13 cellular contexts compared by ENCODE assay signal in the genomic region with DNA sequence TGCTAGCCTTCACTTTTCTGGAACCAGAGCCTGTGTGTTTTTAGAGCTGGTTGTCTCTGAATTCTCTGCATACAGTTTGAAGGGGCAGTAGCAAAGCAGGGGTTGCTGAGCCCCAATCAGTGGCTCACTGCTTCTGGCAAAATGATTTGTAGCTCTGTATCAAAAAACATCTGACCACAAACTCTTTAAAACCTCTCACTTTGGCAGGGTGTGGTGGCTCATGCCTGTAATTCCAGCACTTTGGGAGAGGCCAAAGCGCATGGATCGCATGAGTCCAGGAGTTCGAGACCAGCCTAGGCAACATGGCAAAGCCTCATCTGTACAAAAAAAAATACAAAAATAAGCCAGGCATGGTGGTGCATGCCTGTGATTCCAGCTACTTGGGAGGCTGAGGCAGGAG. TPM values are rescaled to one million over a fixed set of nuclear protein-coding genes. Genes with fewer than 3 reads are reported as not detected.
DNase-seq lines count a peak whose midpoint lies in the region; ATAC-seq and TF ChIP-seq lines count a peak whose summit lies in the region.
"Had no signal": no experiment of that assay in that cellular context is flagged by ENCODE, and none has a peak within 500 bp of the region (broad histone marks: within the 10 kb centered on the region; RNA-seq: fewer than 3 reads in every experiment).

No MANE protein-coding gene starts in this region.

- H3K9me3 Mint-ChIP-seq in activated CD4-positive, alpha-beta memory T cell treated with anti-CD3 and anti-CD28 coated beads for 36 hours, result no peaks in the 10 kb centered on the region
- H3K9me3 Mint-ChIP-seq in activated CD4-positive, alpha-beta memory T cell treated with anti-CD3 and anti-CD28 coated beads, Interleukin-2, amount 10 ng/mL, durations not matched to agents 7 days and 5 days, result no peaks in the 10 kb centered on the region

- no peak for ATAC-seq in GM19035 (IDR thresholded peaks at IDR 0.05; ENCODE audit: unreplicated experiment)

- 91 to 97% methylated on average over 3 of the region's 3 CpGs for WGBS in sigmoid colon, 2 donors

- no peaks in the 10 kb centered on the region for H3K9me2 ChIP-seq in OCI-LY1 (ENCODE audit: low read depth, low read length)

- no peak for TF ChIP-seq POLR2A in sigmoid colon (IDR thresholded peaks at IDR 0.05)

- no peak for TF ChIP-seq CTCF in OCI-LY1 (IDR thresholded peaks at IDR 0.05; ENCODE audit: low read length)
- TF ChIP-seq CTCF in fibroblast of lung (conservative IDR thresholded peaks at IDR 0.05 in 1 of 2, IDR thresholded peaks at IDR 0.05 in 1 of 2; ENCODE audit: low read depth in 1 of 2, low read length in 2 of 2), result no peak
- TF ChIP-seq CTCF in sigmoid colon (IDR thresholded peaks at IDR 0.05), result no peak

- H4K20me1 ChIP-seq in OCI-LY1 (ENCODE audit: insufficient read depth, low read length), result no peaks in the 10 kb centered on the region
- H4K20me1 ChIP-seq in fibroblast of lung (ENCODE audit: control insufficient read depth, extremely low read depth, insufficient read depth, low read length), result peaks cover 2% of the 10 kb centered on the region

- no peak for TF ChIP-seq EP300 in sigmoid colon (IDR thresholded peaks at IDR 0.05)

- H3K4me1 ChIP-seq in OCI-LY1 (ENCODE audit: insufficient read depth, low read length, severe bottlenecking), result peaks cover 36% of the 10 kb centered on the region
- peaks cover 3% of the 10 kb centered on the region for H3K4me1 ChIP-seq in fibroblast of lung (ENCODE audit: control insufficient read depth, extremely low read depth, insufficient read depth, low read length)
- H3K4me1 ChIP-seq in sigmoid colon, result peaks cover 0 to 69% (median 47%) of the 10 kb centered on the region in 4 donors

- no peak for DNase-seq in activated CD4-positive, alpha-beta memory T cell treated with anti-CD3 and anti-CD28 coated beads for 36 hours
- no peak for DNase-seq in activated CD4-positive, alpha-beta memory T cell treated with anti-CD3 and anti-CD28 coated beads, Interleukin-2, amount 10 ng/mL, durations not matched to agents 7 days and 5 days
- peak; percentile 17 to 45 for DNase-seq in fibroblast of lung (ENCODE audit: low read depth in 2 of 2)
- no peak for DNase-seq in sigmoid colon
- no peak for DNase-seq in putamen (ENCODE audit: low spot score)
- no peak for DNase-seq in NCI-H345 treated with DMSO at 0.1 percent for 48 hours (lab: John Stamatoyannopoulos, UW; ENCODE audit: unreplicated experiment)
- DNase-seq: activated CD4-positive, alpha-beta T cell treated with anti-CD3 and anti-CD28 coated beads, Interleukin-2, amount 50 U/mL, for 48 hours; central memory CD4-positive, alpha-beta T cell; NCI-H1694; RPMI8226 had no signal

- H3K4me3 ChIP-seq in OCI-LY1 (ENCODE audit: low read depth, low read length, poor library complexity, severe bottlenecking) (no peak overlapping the region), fibroblast of lung (replicated peaks in 1 of 4; ENCODE audit: control extremely low read depth in 1 of 4, insufficient read depth in 1 of 4, low read depth in 3 of 4, low read length in 4 of 4) (peak overlapping the region; percentile 89 to 92 (median 90)), sigmoid colon (peak overlapping the region in 2 of 4 donors; percentile 92 to 97)

- peak overlapping the region; percentile 87 for H3K4me3 Mint-ChIP-seq in activated CD4-positive, alpha-beta memory T cell treated with anti-CD3 and anti-CD28 coated beads for 36 hours
- no peak overlapping the region for H3K4me3 Mint-ChIP-seq in activated CD4-positive, alpha-beta memory T cell treated with anti-CD3 and anti-CD28 coated beads, Interleukin-2, amount 10 ng/mL, durations not matched to agents 7 days and 5 days

- no peaks in the 10 kb centered on the region for H3K27me3 Mint-ChIP-seq in activated CD4-positive, alpha-beta memory T cell treated with anti-CD3 and anti-CD28 coated beads for 36 hours
- no peaks in the 10 kb centered on the region for H3K27me3 Mint-ChIP-seq in activated CD4-positive, alpha-beta memory T cell treated with anti-CD3 and anti-CD28 coated beads, Interleukin-2, amount 10 ng/mL, durations not matched to agents 7 days and 5 days

- H3K9me3 ChIP-seq in OCI-LY1 (ENCODE audit: low read length), result no peaks in the 10 kb centered on the region
- H3K9me3 ChIP-seq in fibroblast of lung (ENCODE audit: control insufficient read depth, insufficient read depth, low read depth, low read length), result no peaks in the 10 kb centered on the region
- no peaks in the 10 kb centered on the region for H3K9me3 ChIP-seq in sigmoid colon
- H3K9me3 ChIP-seq: prostate gland had no signal

- CTCF ChIA-PET in activated CD4-positive, alpha-beta memory T cell treated with anti-CD3 and anti-CD28 coated beads for 36 hours (lab: Charles Lee), result interaction anchor here (0.8 to 1.7 kb wide), 5 partner anchors 15 to 139 kb away, joined by 3 to 4 read pairs (median 3); no protein-coding TSS in a partner anchor
- CTCF ChIA-PET in activated CD4-positive, alpha-beta memory T cell treated with anti-CD3 and anti-CD28 coated beads, Interleukin-2, amount 10 ng/mL, durations not matched to agents 7 days and 5 days (lab: Charles Lee), result interaction anchor here (1.1 to 2.4 kb wide), 5 partner anchors 14 to 139 kb away, joined by 4 to 10 read pairs (median 5); a partner anchor contains a TSS

- no peaks in the 10 kb centered on the region for H3K27me3 ChIP-seq in OCI-LY1 (ENCODE audit: insufficient read depth, low read length)
- no peaks in the 10 kb centered on the region for H3K27me3 ChIP-seq in fibroblast of lung (ENCODE audit: control insufficient read depth, insufficient read depth, low read length)
- no peaks in the 10 kb centered on the region for H3K27me3 ChIP-seq in sigmoid colon

- H3K36me3 Mint-ChIP-seq in activated CD4-positive, alpha-beta memory T cell treated with anti-CD3 and anti-CD28 coated beads for 36 hours, result peaks cover 3% of the 10 kb centered on the region
- H3K36me3 Mint-ChIP-seq in activated CD4-positive, alpha-beta memory T cell treated with anti-CD3 and anti-CD28 coated beads, Interleukin-2, amount 10 ng/mL, durations not matched to agents 7 days and 5 days (ENCODE audit: low read depth), result peaks cover 23% of the 10 kb centered on the region

- peaks cover 55% of the 10 kb centered on the region for H3K4me1 Mint-ChIP-seq in activated CD4-positive, alpha-beta memory T cell treated with anti-CD3 and anti-CD28 coated beads for 36 hours (ENCODE audit: low read depth)
- peaks cover 35% of the 10 kb centered on the region for H3K4me1 Mint-ChIP-seq in activated CD4-positive, alpha-beta memory T cell treated with anti-CD3 and anti-CD28 coated beads, Interleukin-2, amount 10 ng/mL, durations not matched to agents 7 days and 5 days

- no peaks in the 10 kb centered on the region for H3F3A ChIP-seq in OCI-LY1 (ENCODE audit: insufficient read depth, low read length)

- H3K27ac ChIP-seq in OCI-LY1 (ENCODE audit: low read depth, low read length, poor library complexity, severe bottlenecking), result no peak overlapping the region
- no peak overlapping the region for H3K27ac ChIP-seq in fibroblast of lung (ENCODE audit: insufficient read depth, low read length)
- peak overlapping the region in 3 of 4 donors; percentile 95 to 97 (median 97) for H3K27ac ChIP-seq in sigmoid colon
- H3K27ac ChIP-seq: prostate gland had no signal

- peaks cover 7% of the 10 kb centered on the region for H3K36me3 ChIP-seq in OCI-LY1 (ENCODE audit: insufficient read depth, low read length)
- H3K36me3 ChIP-seq in fibroblast of lung (ENCODE audit: control insufficient read depth, insufficient read depth, low read length), result no peaks in the 10 kb centered on the region
- no peaks in the 10 kb centered on the region for H3K36me3 ChIP-seq in sigmoid colon
- H3K36me3 ChIP-seq: prostate gland had no signal

- H3K27ac Mint-ChIP-seq in activated CD4-positive, alpha-beta memory T cell treated with anti-CD3 and anti-CD28 coated beads for 36 hours, result no peak overlapping the region
- no peak overlapping the region for H3K27ac Mint-ChIP-seq in activated CD4-positive, alpha-beta memory T cell treated with anti-CD3 and anti-CD28 coated beads, Interleukin-2, amount 10 ng/mL, durations not matched to agents 7 days and 5 days

- H3K9ac ChIP-seq in OCI-LY1 (ENCODE audit: low read length) (no peak overlapping the region), fibroblast of lung (ENCODE audit: insufficient read depth, low read length) (no peak overlapping the region)

- H3K4me2 ChIP-seq in OCI-LY1 (ENCODE audit: low read length) (peak overlapping the region; percentile 90), fibroblast of lung (ENCODE audit: extremely low read depth, insufficient read depth, low read length) (peak overlapping the region; percentile 88)

- no peak overlapping the region for H2AFZ ChIP-seq in OCI-LY1 (ENCODE audit: low read length)
- no peak overlapping the region for H2AFZ ChIP-seq in fibroblast of lung (ENCODE audit: low read length)

- POLR2A ChIA-PET in activated CD4-positive, alpha-beta memory T cell treated with anti-CD3 and anti-CD28 coated beads for 36 hours (lab: Charles Lee), result no interaction called here
- POLR2A ChIA-PET in activated CD4-positive, alpha-beta memory T cell treated with anti-CD3 and anti-CD28 coated beads, Interleukin-2, amount 10 ng/mL, durations not matched to agents 7 days and 5 days (lab: Charles Lee), result interaction anchor here (0.6 to 3.0 kb wide), 2 partner anchors 152 to 267 kb away, joined by 3 to 21 read pairs; a partner anchor contains a TSS

- intact Hi-C loops in activated CD4-positive, alpha-beta memory T cell treated with anti-CD3 and anti-CD28 coated beads for 36 hours (cut with micrococcal nuclease), result loop anchor here (5.0 to 10.0 kb wide), 3 partner anchors 48 to 585 kb away; no protein-coding TSS in a partner anchor
- intact Hi-C loops in sigmoid colon (cut with DNase I), result loop anchor here (10.0 kb wide), 1 partner anchor 155 kb away; a partner anchor contains a TSS

- H3K79me2 ChIP-seq in OCI-LY1 (ENCODE audit: insufficient read depth, low read length) (peaks cover 31% of the 10 kb centered on the region), fibroblast of lung (ENCODE audit: control insufficient read depth, insufficient read depth, low read length) (peaks cover 48% of the 10 kb centered on the region)

RNA-seq across cellular contexts. Expression of a gene that starts 28.3 kb away (rescaled TPM):
- total RNA-seq in activated CD4-positive, alpha-beta memory T cell treated with anti-CD3 and anti-CD28 coated beads for 36 hours, result 10 to 100 TPM; 17.3 to 20.1 TPM
- total RNA-seq in activated CD4-positive, alpha-beta memory T cell treated with anti-CD3 and anti-CD28 coated beads, Interleukin-2, amount 10 ng/mL, durations not matched to agents 7 days and 5 days, result 10 to 100 TPM; 21.7 to 21.9 TPM
- total RNA-seq in fibroblast of lung (43.7 and 69.9 TPM in 2 replicates), sigmoid colon (10 to 100 TPM; 46.1 to 81.4 (median 64.0) TPM)
- polyA plus RNA-seq in fibroblast of lung (22.9 and 23.6 TPM in 2 replicates), sigmoid colon (10 to 100 TPM in 1 of 3 donors, 1 to 10 TPM in 2; 2.4 to 10.4 (median 9.0) TPM)
- 11.3 and 15.2 TPM in 2 replicates for polyA plus RNA-seq in fibroblast of lung (2012)
- 7.9 and 9.6 TPM in 2 replicates for polyA minus RNA-seq in fibroblast of lung (ENCODE audit: low replicate concordance)

Comparison
In these comparisons a context has a peak if more than half of its experiments do, and no peak if none do; other contexts are left out.
1. DNase-seq: peak in fibroblast of lung (2 of 2); none in activated CD4-positive, alpha-beta memory T cell treated with anti-CD3 and anti-CD28 coated beads for 36 hours (single experiment), activated CD4-positive, alpha-beta memory T cell treated with anti-CD3 and anti-CD28 coated beads, Interleukin-2, amount 10 ng/mL, durations not matched to agents 7 days and 5 days (single experiment), sigmoid colon (single experiment), putamen (single experiment) and NCI-H345 treated with DMSO at 0.1 percent for 48 hours (single experiment).
2. H3K27ac ChIP-seq: peak in sigmoid colon (3 of 4); none in OCI-LY1 (single experiment) and fibroblast of lung (single experiment).